Comparison of ENCODE assay signal across 36 cellular contexts in the genomic region with DNA sequence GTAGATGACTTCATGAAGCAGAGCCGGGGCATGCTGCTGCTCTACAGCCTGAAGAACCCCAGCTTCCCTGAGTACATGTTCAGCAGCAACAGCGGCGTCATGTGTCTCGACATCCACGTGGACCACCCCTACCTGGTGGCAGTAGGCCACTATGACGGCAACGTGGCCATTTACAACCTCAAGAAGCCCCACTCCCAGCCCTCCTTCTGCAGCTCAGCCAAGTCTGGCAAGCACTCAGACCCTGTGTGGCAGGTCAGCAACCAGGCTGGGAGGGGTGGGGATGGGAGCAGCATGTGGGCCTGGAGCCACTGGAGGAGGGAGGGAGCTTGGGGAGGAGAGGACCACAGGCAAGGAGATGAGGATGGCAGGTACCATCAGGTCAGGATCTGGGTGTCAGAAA. TPM values are rescaled to one million over a fixed set of nuclear protein-coding genes. Genes with fewer than 3 reads are reported as not detected.
"Had no signal": no experiment of that assay in that cellular context is flagged by ENCODE, and none has a peak within 500 bp of the region (broad histone marks: within the 10 kb centered on the region; RNA-seq: fewer than 3 reads in every experiment).

No MANE protein-coding gene starts in this region.

- H3K27ac ChIP-seq: ascending aorta, cardiac muscle cell, Peyer's patch had no signal

- H3K27ac Mint-ChIP-seq: activated B cell treated with CpG ODN at 0.5 μM for 24 hours; activated CD4-positive, alpha-beta memory T cell treated with anti-CD3 and anti-CD28 coated beads, Interleukin-2, amount 10 ng/mL, durations not matched to agents 7 days and 5 days; activated CD8-positive, alpha-beta memory T cell treated with anti-CD3 and anti-CD28 coated beads, Interleukin-2, amount 10 ng/mL, durations not matched to agents 7 days and 5 days; activated naive CD4-positive, alpha-beta T cell treated with anti-CD3 and anti-CD28 coated beads, Interleukin-2, amount 50 U/mL, for 24 hours; activated naive CD8-positive, alpha-beta T cell treated with anti-CD3 and anti-CD28 coated beads, Interleukin-2, amount 10 ng/mL, durations not matched to agents 7 days and 5 days; IgD-negative memory B cell had no signal

- DNase-seq: activated B cell treated with CpG ODN at 0.5 μM for 24 hours; activated CD4-positive, alpha-beta memory T cell treated with anti-CD3 and anti-CD28 coated beads, Interleukin-2, amount 10 ng/mL, durations not matched to agents 7 days and 5 days; activated CD4-positive, alpha-beta T cell treated with anti-CD3 and anti-CD28 coated beads for 1 hour; activated CD4-positive, alpha-beta T cell treated with anti-CD3 and anti-CD28 coated beads for 48 hours; activated CD8-positive, alpha-beta memory T cell treated with anti-CD3 and anti-CD28 coated beads for 24 hours; activated CD8-positive, alpha-beta memory T cell treated with anti-CD3 and anti-CD28 coated beads, Interleukin-2, amount 10 ng/mL, durations not matched to agents 7 days and 5 days; activated gamma-delta T cell; activated naive CD4-positive, alpha-beta T cell treated with Interleukin-2 at 50 U/mL for 16 hours; activated naive CD8-positive, alpha-beta T cell treated with anti-CD3 and anti-CD28 coated beads, Interleukin-2, amount 10 ng/mL, durations not matched to agents 7 days and 5 days; Karpas-422; KBM-7; MG63; NCI-H1048; NCI-H1105 treated with DMSO at 0.1 percent for 48 hours; NCI-H1436 treated with DMSO at 0.1 percent for 48 hours; NCI-H1694 treated with DMSO at 0.1 percent for 48 hours; NCI-H2029; NCI-H345; NCI-H524 treated with DMSO at 0.1 percent for 48 hours; NCI-H748 treated with DMSO at 0.1 percent for 48 hours; NK-92 treated with Interleukin-12 subunit alpha and Interleukin-12 subunit beta, amount 100 ng/mL, for 24 hours; PC-3; RPMI8226; SIG-M5; SW 1271; T-helper 1 cell; T-helper 2 cell; T-helper 9 cell had no signal

- H3K9me3 ChIP-seq: ascending aorta, MG63, Peyer's patch had no signal

- H3K4me1 Mint-ChIP-seq: activated B cell treated with CpG ODN at 0.5 μM for 24 hours; activated CD4-positive, alpha-beta memory T cell treated with anti-CD3 and anti-CD28 coated beads, Interleukin-2, amount 10 ng/mL, durations not matched to agents 7 days and 5 days; activated CD8-positive, alpha-beta memory T cell treated with anti-CD3 and anti-CD28 coated beads, Interleukin-2, amount 10 ng/mL, durations not matched to agents 7 days and 5 days; activated naive CD4-positive, alpha-beta T cell treated with anti-CD3 and anti-CD28 coated beads, Interleukin-2, amount 50 U/mL, for 24 hours; activated naive CD8-positive, alpha-beta T cell treated with anti-CD3 and anti-CD28 coated beads, Interleukin-2, amount 10 ng/mL, durations not matched to agents 7 days and 5 days; IgD-negative memory B cell had no signal

- H3K36me3 Mint-ChIP-seq: activated CD8-positive, alpha-beta memory T cell treated with anti-CD3 and anti-CD28 coated beads, Interleukin-2, amount 10 ng/mL, durations not matched to agents 7 days and 5 days; activated naive CD4-positive, alpha-beta T cell treated with anti-CD3 and anti-CD28 coated beads, Interleukin-2, amount 50 U/mL, for 24 hours; activated naive CD8-positive, alpha-beta T cell treated with anti-CD3 and anti-CD28 coated beads, Interleukin-2, amount 10 ng/mL, durations not matched to agents 7 days and 5 days had no signal

- H3K36me3 ChIP-seq: ascending aorta, cardiac muscle cell, MG63, Peyer's patch had no signal

- H3K27me3 ChIP-seq: ascending aorta, cardiac muscle cell, MG63, Peyer's patch had no signal

- H3K4me3 Mint-ChIP-seq: activated B cell treated with CpG ODN at 0.5 μM for 24 hours; activated CD4-positive, alpha-beta memory T cell treated with anti-CD3 and anti-CD28 coated beads, Interleukin-2, amount 10 ng/mL, durations not matched to agents 7 days and 5 days; activated CD8-positive, alpha-beta memory T cell treated with anti-CD3 and anti-CD28 coated beads, Interleukin-2, amount 10 ng/mL, durations not matched to agents 7 days and 5 days; activated naive CD4-positive, alpha-beta T cell treated with anti-CD3 and anti-CD28 coated beads, Interleukin-2, amount 50 U/mL, for 24 hours; activated naive CD8-positive, alpha-beta T cell treated with anti-CD3 and anti-CD28 coated beads, Interleukin-2, amount 10 ng/mL, durations not matched to agents 7 days and 5 days; IgD-negative memory B cell had no signal

- H3K9me3 Mint-ChIP-seq: activated B cell treated with CpG ODN at 0.5 μM for 24 hours; activated CD4-positive, alpha-beta memory T cell treated with anti-CD3 and anti-CD28 coated beads, Interleukin-2, amount 10 ng/mL, durations not matched to agents 7 days and 5 days; activated naive CD4-positive, alpha-beta T cell treated with anti-CD3 and anti-CD28 coated beads, Interleukin-2, amount 50 U/mL, for 24 hours; activated naive CD8-positive, alpha-beta T cell treated with anti-CD3 and anti-CD28 coated beads, Interleukin-2, amount 10 ng/mL, durations not matched to agents 7 days and 5 days; IgD-negative memory B cell had no signal

- ATAC-seq: activated CD8-positive, alpha-beta memory T cell treated with anti-CD3 and anti-CD28 coated beads, Interleukin-2, amount 10 ng/mL, durations not matched to agents 7 days and 5 days; PC-3; Right ventricle myocardium inferior; SK-N-SH treated with all-trans-retinoic acid at 6 μM for 48 hours had no signal

- H3K4me3 ChIP-seq: ascending aorta, cardiac muscle cell, MG63, Peyer's patch had no signal

RNA-seq across cellular contexts. Expression of a gene that starts 16.2 kb away (rescaled TPM):
- total RNA-seq: activated B cell treated with CpG ODN at 0.5 μM for 24 hours; activated CD4-positive, alpha-beta memory T cell treated with anti-CD3 and anti-CD28 coated beads, Interleukin-2, amount 10 ng/mL, durations not matched to agents 7 days and 5 days; activated CD8-positive, alpha-beta memory T cell treated with anti-CD3 and anti-CD28 coated beads, Interleukin-2, amount 10 ng/mL, durations not matched to agents 7 days and 5 days; activated naive CD8-positive, alpha-beta T cell treated with anti-CD3 and anti-CD28 coated beads, Interleukin-2, amount 10 ng/mL, durations not matched to agents 7 days and 5 days; ascending aorta; NCI-H460 had no signal
- polyA plus RNA-seq: IgD-negative memory B cell had no signal

RNA-seq across cellular contexts. Expression of a gene that starts 48.0 kb away (rescaled TPM):
- total RNA-seq: activated B cell treated with CpG ODN at 0.5 μM for 24 hours; activated CD4-positive, alpha-beta memory T cell treated with anti-CD3 and anti-CD28 coated beads, Interleukin-2, amount 10 ng/mL, durations not matched to agents 7 days and 5 days; activated CD8-positive, alpha-beta memory T cell treated with anti-CD3 and anti-CD28 coated beads, Interleukin-2, amount 10 ng/mL, durations not matched to agents 7 days and 5 days; activated naive CD8-positive, alpha-beta T cell treated with anti-CD3 and anti-CD28 coated beads, Interleukin-2, amount 10 ng/mL, durations not matched to agents 7 days and 5 days; ascending aorta; PC-3; Peyer's patch; Right ventricle myocardium inferior had no signal
- polyA plus RNA-seq: IgD-negative memory B cell had no signal
